Comparison of ENCODE assay signal across 13 cellular contexts in the genomic region with DNA sequence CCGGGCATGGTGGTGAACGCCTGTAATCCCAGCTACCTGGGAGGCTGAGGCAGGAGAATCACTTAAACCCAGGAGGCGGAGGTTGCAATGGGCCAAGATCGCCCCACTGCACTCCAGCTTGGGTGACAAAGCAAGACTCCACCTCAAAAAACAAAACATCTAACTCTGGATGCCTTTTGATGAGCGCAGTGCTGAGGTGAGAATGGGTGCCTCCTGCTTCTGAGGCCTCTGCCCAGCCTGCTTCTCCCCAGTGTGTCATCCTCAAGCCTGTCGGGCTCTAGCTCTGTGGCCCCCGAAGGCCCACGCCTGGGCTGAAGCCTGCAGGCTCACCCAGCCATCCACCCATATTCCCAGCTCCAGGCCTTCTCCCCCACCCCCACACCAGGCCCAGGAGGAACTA. TPM values are rescaled to one million over a fixed set of nuclear protein-coding genes. Genes with fewer than 3 reads are reported as not detected.
DNase-seq lines count a peak whose midpoint lies in the region; ATAC-seq and TF ChIP-seq lines count a peak whose summit lies in the region.
"Had no signal": no experiment of that assay in that cellular context is flagged by ENCODE, and none has a peak within 500 bp of the region (broad histone marks: within the 10 kb centered on the region; RNA-seq: fewer than 3 reads in every experiment).

No MANE protein-coding gene starts in this region.

- DNase-seq in activated CD8-positive, alpha-beta memory T cell treated with anti-CD3 and anti-CD28 coated beads, Interleukin-2, amount 10 ng/mL, durations not matched to agents 7 days and 5 days: no peak
- no peak for DNase-seq in activated CD8-positive, alpha-beta memory T cell treated with anti-CD3 and anti-CD28 coated beads for 24 hours
- DNase-seq in activated naive CD8-positive, alpha-beta T cell treated with anti-CD3 and anti-CD28 coated beads for 36 hours: no peak
- DNase-seq in lung (ENCODE audit: low spot score) (no peak), LoVo (ENCODE audit: low spot score) (no peak)
- DNase-seq in stimulated activated CD4-positive, alpha-beta T cell treated with anti-CD3 and anti-CD28 coated beads, Interleukin-1b, Interleukin-23, amount 100 ng/mL, for 48 hours: no peak
- DNase-seq: NCI-H2029 treated with DMSO at 0.1 percent for 48 hours; stimulated activated CD4-positive, alpha-beta T cell treated with anti-CD3 and anti-CD28 coated beads, Interleukin-2, amount 100 ng/mL, for 24 hours had no signal

- H3K9me3 ChIP-seq in lung (ENCODE audit: control insufficient read depth in 2 of 2, insufficient read depth in 1 of 2, low read length in 1 of 2) (no peaks in the 10 kb centered on the region), thymus (ENCODE audit: control insufficient read depth) (peaks cover 1% of the 10 kb centered on the region)
- H3K9me3 ChIP-seq: neutrophil had no signal

- TF ChIP-seq CTCF in lung (IDR thresholded peaks at IDR 0.05; ENCODE audit: control extremely low read depth, extremely low read depth): no peak

- H3K4me3 ChIP-seq in lung (no peak overlapping the region), thymus (ENCODE audit: low read length) (no peak overlapping the region)

- H3K27me3 ChIP-seq in lung (ENCODE audit: control insufficient read depth, insufficient read depth): no peaks in the 10 kb centered on the region
- no peaks in the 10 kb centered on the region for H3K27me3 ChIP-seq in thymus (ENCODE audit: control insufficient read depth, insufficient read depth)
- H3K27me3 ChIP-seq: neutrophil had no signal

- H3K27me3 Mint-ChIP-seq in activated CD8-positive, alpha-beta memory T cell treated with anti-CD3 and anti-CD28 coated beads, Interleukin-2, amount 10 ng/mL, durations not matched to agents 7 days and 5 days: no peaks in the 10 kb centered on the region
- no peaks in the 10 kb centered on the region for H3K27me3 Mint-ChIP-seq in activated naive CD8-positive, alpha-beta T cell treated with anti-CD3 and anti-CD28 coated beads for 36 hours
- H3K27me3 Mint-ChIP-seq: stimulated activated naive CD8-positive, alpha-beta T cell treated with anti-CD3 and anti-CD28 coated beads, Interleukin-15, Interleukin-2, amounts not matched to agents 100 ng/mL and 50 ng/mL, for 24 hours had no signal

- H3K36me3 ChIP-seq in lung (ENCODE audit: control insufficient read depth in 2 of 2, insufficient read depth in 2 of 2, low read length in 2 of 2) (peaks cover 0 to 2% of the 10 kb centered on the region in 2 donors), thymus (ENCODE audit: control insufficient read depth, insufficient read depth) (peaks cover 11% of the 10 kb centered on the region)

- H3K4me1 ChIP-seq in lung (ENCODE audit: control insufficient read depth in 2 of 2, insufficient read depth in 2 of 2, low read length in 2 of 2): peaks cover 10 to 48% of the 10 kb centered on the region in 2 donors
- peaks cover 67% of the 10 kb centered on the region for H3K4me1 ChIP-seq in thymus (ENCODE audit: control insufficient read depth, insufficient read depth, low read length)

- no peaks in the 10 kb centered on the region for H3K9me3 Mint-ChIP-seq in activated CD8-positive, alpha-beta memory T cell treated with anti-CD3 and anti-CD28 coated beads, Interleukin-2, amount 10 ng/mL, durations not matched to agents 7 days and 5 days (ENCODE audit: low read depth)
- no peaks in the 10 kb centered on the region for H3K9me3 Mint-ChIP-seq in activated naive CD8-positive, alpha-beta T cell treated with anti-CD3 and anti-CD28 coated beads for 36 hours
- H3K9me3 Mint-ChIP-seq: stimulated activated naive CD8-positive, alpha-beta T cell treated with anti-CD3 and anti-CD28 coated beads, Interleukin-15, Interleukin-2, amounts not matched to agents 100 ng/mL and 50 ng/mL, for 24 hours had no signal

- H3K27ac Mint-ChIP-seq in activated CD8-positive, alpha-beta memory T cell treated with anti-CD3 and anti-CD28 coated beads, Interleukin-2, amount 10 ng/mL, durations not matched to agents 7 days and 5 days: peak overlapping the region; percentile 74
- H3K27ac Mint-ChIP-seq in activated naive CD8-positive, alpha-beta T cell treated with anti-CD3 and anti-CD28 coated beads for 36 hours: peak overlapping the region; percentile 84

- H3K27ac ChIP-seq in lung (ENCODE audit: low read depth in 1 of 2, low read length in 1 of 2) (peak overlapping the region; percentile 64 to 71), thymus (ENCODE audit: low read depth) (peak overlapping the region; percentile 93)
- H3K27ac ChIP-seq: neutrophil had no signal

- peaks cover 28% of the 10 kb centered on the region for H3K4me1 Mint-ChIP-seq in activated CD8-positive, alpha-beta memory T cell treated with anti-CD3 and anti-CD28 coated beads, Interleukin-2, amount 10 ng/mL, durations not matched to agents 7 days and 5 days
- H3K4me1 Mint-ChIP-seq in activated naive CD8-positive, alpha-beta T cell treated with anti-CD3 and anti-CD28 coated beads for 36 hours: peaks cover 34% of the 10 kb centered on the region

- ATAC-seq in activated CD8-positive, alpha-beta memory T cell treated with anti-CD3 and anti-CD28 coated beads, Interleukin-2, amount 10 ng/mL, durations not matched to agents 7 days and 5 days: no peak
- ATAC-seq in lung (ENCODE audit: insufficient read depth, low FRiP score) (no peak), GM21619 (IDR thresholded peaks at IDR 0.05; ENCODE audit: unreplicated experiment) (no peak)

- H3K36me3 Mint-ChIP-seq in activated CD8-positive, alpha-beta memory T cell treated with anti-CD3 and anti-CD28 coated beads, Interleukin-2, amount 10 ng/mL, durations not matched to agents 7 days and 5 days: no peaks in the 10 kb centered on the region
- peaks cover 1% of the 10 kb centered on the region for H3K36me3 Mint-ChIP-seq in activated naive CD8-positive, alpha-beta T cell treated with anti-CD3 and anti-CD28 coated beads for 36 hours

- CTCF ChIA-PET in activated CD8-positive, alpha-beta memory T cell treated with anti-CD3 and anti-CD28 coated beads, Interleukin-2, amount 10 ng/mL, durations not matched to agents 7 days and 5 days (lab: Charles Lee): interaction anchor here (1.4 to 2.7 kb wide), 4 partner anchors 17 to 75 kb away, joined by 4 to 23 read pairs (median 10); no protein-coding TSS in a partner anchor

- 85 to 95% methylated on average over 8 of the region's 8 CpGs for WGBS in lung, 2 donors
- WGBS in thymus: 66% methylated on average over 8 of the region's 8 CpGs

- H3K4me3 Mint-ChIP-seq in activated CD8-positive, alpha-beta memory T cell treated with anti-CD3 and anti-CD28 coated beads, Interleukin-2, amount 10 ng/mL, durations not matched to agents 7 days and 5 days: no peak overlapping the region
- H3K4me3 Mint-ChIP-seq in activated naive CD8-positive, alpha-beta T cell treated with anti-CD3 and anti-CD28 coated beads for 36 hours: no peak overlapping the region
- H3K4me3 Mint-ChIP-seq: stimulated activated naive CD8-positive, alpha-beta T cell treated with anti-CD3 and anti-CD28 coated beads, Interleukin-15, Interleukin-2, amounts not matched to agents 100 ng/mL and 50 ng/mL, for 24 hours had no signal

RNA-seq across cellular contexts. Expression of a gene that starts 10.5 kb away (rescaled TPM):
- total RNA-seq in activated CD8-positive, alpha-beta memory T cell treated with anti-CD3 and anti-CD28 coated beads, Interleukin-2, amount 10 ng/mL, durations not matched to agents 7 days and 5 days: 1 to 10 TPM; 1.4 to 1.7 TPM
- total RNA-seq in activated naive CD8-positive, alpha-beta T cell treated with anti-CD3 and anti-CD28 coated beads for 36 hours: 1 to 10 TPM; 6.9 to 9.2 TPM
- 10 to 100 TPM; 72.5 to 91.3 TPM for total RNA-seq in lung
- polyA plus RNA-seq in lung (10 to 100 TPM; 40.6 to 74.0 TPM), thymus (36.4 TPM)

RNA-seq across cellular contexts. Expression of a gene that starts 50.0 kb away (rescaled TPM):
- total RNA-seq in activated CD8-positive, alpha-beta memory T cell treated with anti-CD3 and anti-CD28 coated beads, Interleukin-2, amount 10 ng/mL, durations not matched to agents 7 days and 5 days: not detected
- total RNA-seq in activated naive CD8-positive, alpha-beta T cell treated with anti-CD3 and anti-CD28 coated beads for 36 hours: under 1 TPM in 1 of 2 experiments, not detected in 1; 0.22 TPM
- total RNA-seq in lung: 10 to 100 TPM; 11.6 to 13.0 TPM
- polyA plus RNA-seq in lung: 1 to 10 TPM; 1.5 to 2.7 TPM
- polyA plus RNA-seq in thymus: 4.7 TPM
- total RNA-seq: T-helper 2 cell treated with Interferon-gamma antibody and Interleukin-4, amounts not matched to agents 100 ng/mL and 5 ng/mL, for 36 hours had no signal

Comparison
In these comparisons a context has a peak if more than half of its experiments do, and no peak if none do; other contexts are left out.
1. RNA of a gene that starts 10.5 kb away (total RNA-seq): 72.5 to 91.3 TPM in lung; 6.9 to 9.2 TPM in activated naive CD8-positive, alpha-beta T cell treated with anti-CD3 and anti-CD28 coated beads for 36 hours and 1.4 to 1.7 TPM in activated CD8-positive, alpha-beta memory T cell treated with anti-CD3 and anti-CD28 coated beads, Interleukin-2, amount 10 ng/mL, durations not matched to agents 7 days and 5 days; every median in the first group is over 4 times any median in the second.
2. RNA of a gene that starts 50.0 kb away (total RNA-seq): 11.6 to 13.0 TPM in lung; 0.22 TPM in activated naive CD8-positive, alpha-beta T cell treated with anti-CD3 and anti-CD28 coated beads for 36 hours and not detected in activated CD8-positive, alpha-beta memory T cell treated with anti-CD3 and anti-CD28 coated beads, Interleukin-2, amount 10 ng/mL, durations not matched to agents 7 days and 5 days; every median in the first group is over 10 times any median in the second.